ENCODE assay signal across 8 cellular contexts in genomic region chr1:72282271-72282656, GRCh38. TPM values are rescaled to one million over a fixed set of nuclear protein-coding genes. Genes with fewer than 3 reads are reported as not detected.
A peak's percentile ranks its signal among the peaks of the same experiment; 100 is the strongest.
DNase-seq lines count a peak whose midpoint lies in the region; ATAC-seq, FAIRE-seq and TF ChIP-seq lines count a peak whose summit lies in the region.

Gene NEGR1 (minus strand): TSS chr1:72282539.

- H3K9me3 ChIP-seq in BE2C: no peaks in the 10 kb centered on the region
- no peaks in the 10 kb centered on the region for H3K9me3 ChIP-seq in T-helper 17 cell (ENCODE audit: control insufficient read depth, low read length, poor library complexity, severe bottlenecking)
- H3K9me3 ChIP-seq in mesodermal cell (ENCODE audit: control insufficient read depth, low read length): no peaks in the 10 kb centered on the region
- no peaks in the 10 kb centered on the region for H3K9me3 ChIP-seq in testis

- H3K27ac Mint-ChIP-seq in T-helper 17 cell: peak within 1 kb of the TSS; percentile 41

- intact Hi-C loops in testis (cut with DNase I; ENCODE audit: low total_unique reads): no loop called here

- TF ChIP-seq POLR2A in testis (IDR thresholded peaks at IDR 0.05): no peak
- no peak for TF ChIP-seq POLR2A in GM12892 (IDR thresholded peaks at IDR 0.05; ENCODE audit: low read depth, low read length)

- WGBS in mesodermal cell (ENCODE audit: insufficient coverage in 2 of 2), 2 experiments: 0% methylated on average over 7 to 12 of the region's 18 CpGs
- 1% methylated on average over 17 to 18 of the region's 18 CpGs for WGBS in testis, 2 donors

- H3K4me1 Mint-ChIP-seq in T-helper 17 cell: peaks cover 15% of the 10 kb centered on the region

- TF ChIP-seq CTCF in BE2C (IDR thresholded peaks at IDR 0.05; ENCODE audit: low read depth, low read length) (no peak), epithelial cell of esophagus (IDR thresholded peaks at IDR 0.05; ENCODE audit: insufficient read depth, low read depth, low read length, missing control alignments) (no peak), testis (IDR thresholded peaks at IDR 0.05) (no peak)

- FAIRE-seq in GM12892 (lab: Jason Lieb, UNC): no peak

- H3K36me3 Mint-ChIP-seq in T-helper 17 cell (ENCODE audit: low read depth): peaks cover 3% of the 10 kb centered on the region

- H3K27ac ChIP-seq in mesodermal cell (ENCODE audit: low read depth, low read length, severe bottlenecking): peak within 1 kb of the TSS; percentile 85
- H3K27ac ChIP-seq in testis: peak within 1 kb of the TSS; percentile 83 to 92

- DNase-seq in BE2C (peak; percentile 41), HK-2 (ENCODE audit: unreplicated experiment) (peak; percentile 55), T-helper 17 cell (no peak), epithelial cell of esophagus (ENCODE audit: low read depth) (peak; percentile 17), testis (peak; percentile 72), GM12892 (ENCODE audit: insufficient read length) (no peak)

- H3K4me3 Mint-ChIP-seq in T-helper 17 cell: no peak within 1 kb of the TSS

- H3K4me3 ChIP-seq in BE2C (ENCODE audit: low read depth, low read length) (peak within 1 kb of the TSS; percentile 71), epithelial cell of esophagus (ENCODE audit: low read length) (peak within 1 kb of the TSS; percentile 68), mesodermal cell (ENCODE audit: extremely low read depth, insufficient read depth, low read length, poor library complexity, severe bottlenecking) (peak within 1 kb of the TSS; percentile 64), testis (peak within 1 kb of the TSS; percentile 70 to 79)

- ATAC-seq in T-helper 17 cell (peak; percentile 20), GM21723 (IDR thresholded peaks at IDR 0.05; ENCODE audit: unreplicated experiment) (no peak)

- H3K27me3 ChIP-seq in BE2C (peaks cover 10% of the 10 kb centered on the region), testis (no peaks in the 10 kb centered on the region)

- H3K36me3 ChIP-seq in BE2C: no peaks in the 10 kb centered on the region
- H3K36me3 ChIP-seq in mesodermal cell (ENCODE audit: control insufficient read depth, insufficient read depth, low read length): no peaks in the 10 kb centered on the region
- H3K36me3 ChIP-seq in testis (ENCODE audit: low read depth, missing control alignments): no peaks in the 10 kb centered on the region

- H3K4me1 ChIP-seq in BE2C (no peaks in the 10 kb centered on the region), mesodermal cell (ENCODE audit: control insufficient read depth, insufficient read depth, low read length, poor library complexity, severe bottlenecking) (peaks cover 6% of the 10 kb centered on the region), testis (peaks cover 7% of the 10 kb centered on the region)

- H3K27me3 Mint-ChIP-seq in T-helper 17 cell: peaks cover 5% of the 10 kb centered on the region

RNA-seq across cellular contexts. Expression of gene NEGR1, which starts in this region (rescaled TPM):
- 0.19 TPM for polyA plus RNA-seq in BE2C (2012; ENCODE audit: insufficient read depth, insufficient read length, low read depth)
- total RNA-seq in T-helper 17 cell: under 1 TPM in 1 of 2 donors, not detected in 1; 0.08 TPM
- 0.70 TPM for polyA plus RNA-seq in mesodermal cell (2013, experiment 1 of 2)
- polyA plus RNA-seq in mesodermal cell (2013, experiment 2 of 2): 0.40 TPM
- total RNA-seq in testis: 1 to 10 TPM; 2.9 to 7.6 TPM
- polyA plus RNA-seq in testis (ENCODE audit: insufficient read depth, low read depth, low replicate concordance): 3.1 TPM
- not detected for polyA plus RNA-seq in GM12892 (2012; ENCODE audit: missing spikeins)

Comparison
In these comparisons a context has a peak if more than half of its experiments do, and no peak if none do; other contexts are left out.
1. Peak in ATAC-seq in T-helper 17 cell; RNA of the gene not detected or under 1 TPM.
2. DNase-seq: peak in BE2C (single experiment), HK-2 (single experiment), epithelial cell of esophagus (single experiment) and testis (single experiment); none in T-helper 17 cell (0 of 3) and GM12892 (single experiment).
3. Peak in every context shown above with its lines, with median percentiles within 50 percentile points of each other: H3K4me3 ChIP-seq.